ENCODE assay signal across 8 cellular contexts in genomic region chr6:144151010-144151727, GRCh38. TPM values are rescaled to one million over a fixed set of nuclear protein-coding genes. Genes with fewer than 3 reads are reported as not detected.
DNase-seq lines count a peak whose midpoint lies in the region; ATAC-seq and TF ChIP-seq lines count a peak whose summit lies in the region.

No MANE protein-coding gene starts in this region.

- in situ Hi-C loops in astrocyte of the spinal cord (cut with HindIII; ENCODE audit: low sequenced_read_pairs) = no loop called here

- ATAC-seq in HG03432 (IDR thresholded peaks at IDR 0.05; ENCODE audit: unreplicated experiment) = peak; percentile 57
- ATAC-seq in T-helper 17 cell = peak; percentile 71
- ATAC-seq in left lobe of liver = peak; percentile 65

- peak overlapping the region; percentile 94 for H3K4me3 Mint-ChIP-seq in T-helper 17 cell

- DNase-seq in activated gamma-delta T cell treated with Interleukin-2 at 50 U/mL for 16 hours (peak; percentile 58), activated gamma-delta T cell (lab: John Stamatoyannopoulos, UW) (no peak), T-helper 17 cell (peak in 2 of 3 donors; percentile 12 to 13), astrocyte of the spinal cord (ENCODE audit: low read depth, low spot score) (peak; percentile 14), left lobe of liver (ENCODE audit: low spot score) (peak; percentile 54), C1 segment of cervical spinal cord (lab: John Stamatoyannopoulos, UW) (no peak)
- DNase-seq in stimulated activated CD4-positive, alpha-beta T cell treated with anti-CD3 and anti-CD28 coated beads, TNF-alpha, amount 100 ng/mL, for 1 hour (ENCODE audit: low read depth in 3 of 3, low spot score in 1 of 3) = peak; percentile 24 to 29 (median 28)

- H3K4me1 Mint-ChIP-seq in T-helper 17 cell = peaks cover 30% of the 10 kb centered on the region

- H3K9me3 ChIP-seq in T-helper 17 cell (ENCODE audit: control insufficient read depth, low read length, poor library complexity, severe bottlenecking) = no peaks in the 10 kb centered on the region

- H3K4me3 ChIP-seq in astrocyte of the spinal cord (ENCODE audit: low read depth, low read length) = peak overlapping the region; percentile 63

- peak overlapping the region; percentile 93 for H3K27ac Mint-ChIP-seq in T-helper 17 cell

- peaks cover 2% of the 10 kb centered on the region for H3K36me3 Mint-ChIP-seq in T-helper 17 cell (ENCODE audit: low read depth)

- TF ChIP-seq CTCF in astrocyte of the spinal cord (IDR thresholded peaks at IDR 0.05; ENCODE audit: low read depth, low read length) = no peak

- H3K27me3 Mint-ChIP-seq in T-helper 17 cell = no peaks in the 10 kb centered on the region

RNA-seq across cellular contexts. Expression of gene STX11, which starts 0.9 kb away (rescaled TPM):
- total RNA-seq in T-helper 17 cell (10 to 100 TPM; 16.1 to 26.7 TPM), left lobe of liver (0.75 TPM)

RNA-seq across cellular contexts. Expression of gene SF3B5, which starts 55.8 kb away (rescaled TPM):
- 100 to 1,000 TPM; 143 to 175 TPM for total RNA-seq in T-helper 17 cell
- 70.3 TPM for total RNA-seq in left lobe of liver

Comparison
In these comparisons a context has a peak if more than half of its experiments do, and no peak if none do; other contexts are left out.
1. DNase-seq: peak in activated gamma-delta T cell treated with Interleukin-2 at 50 U/mL for 16 hours (single experiment), T-helper 17 cell (2 of 3), astrocyte of the spinal cord (single experiment), left lobe of liver (single experiment) and stimulated activated CD4-positive, alpha-beta T cell treated with anti-CD3 and anti-CD28 coated beads, TNF-alpha, amount 100 ng/mL, for 1 hour (3 of 3); none in activated gamma-delta T cell (single experiment) and C1 segment of cervical spinal cord (0 of 14).
2. Peak in every context shown above with its lines, with median percentiles within 50 percentile points of each other: ATAC-seq.